ENCODE assay signal across 10 cellular contexts in genomic region chr7:41870505-41871138, GRCh38.
DNase-seq lines count a peak whose midpoint lies in the region; ATAC-seq, FAIRE-seq and TF ChIP-seq lines count a peak whose summit lies in the region.
"Had no signal": no experiment of that assay in that cellular context is flagged by ENCODE, and none has a peak within 500 bp of the region (broad histone marks: within the 10 kb centered on the region; RNA-seq: fewer than 3 reads in every experiment).

No MANE protein-coding gene starts in this region.

- peak; percentile 53 for ATAC-seq in HG03196 (IDR thresholded peaks at IDR 0.05; ENCODE audit: unreplicated experiment)

- no peak for DNase-seq in GM12891 (ENCODE audit: insufficient read length, low spot score)
- peak; percentile 13 for DNase-seq in GM20000 (ENCODE audit: low spot score)
- peak; percentile 44 for DNase-seq in fibroblast of mammary gland (ENCODE audit: low read depth)
- DNase-seq in NCI-H146 treated with DMSO at 0.1 percent for 48 hours (lab: John Stamatoyannopoulos, UW; ENCODE audit: unreplicated experiment) = no peak
- no peak for DNase-seq in occipital lobe (lab: John Stamatoyannopoulos, UW)
- no peak for DNase-seq in LoVo (ENCODE audit: low spot score)
- no peak for DNase-seq in foreskin melanocyte
- DNase-seq: uterus had no signal

- peak; percentile 60 for FAIRE-seq in GM12891 (lab: Jason Lieb, UNC)

- TF ChIP-seq CTCF in GM20000 (IDR thresholded peaks at IDR 0.05; ENCODE audit: extremely low read depth, missing control alignments) (no peak), fibroblast of mammary gland (conservative IDR thresholded peaks at IDR 0.05; ENCODE audit: control insufficient read depth, insufficient read depth, low read depth, low read length) (no peak)

- H3K4me3 ChIP-seq in fibroblast of mammary gland (ENCODE audit: control insufficient read depth, low read depth, low read length) = no peak overlapping the region
- H3K4me3 ChIP-seq: cardiac muscle cell, uterus had no signal

- TF ChIP-seq POLR2A in GM12891 (IDR thresholded peaks at IDR 0.05; ENCODE audit: low read depth, low read length) = no peak

TF ChIP-seq in GM12891, 5 proteins besides CTCF, POLR2A, EP300 and RAD21:
- no peak for TF ChIP-seq SPI1 (IDR thresholded peaks at IDR 0.05; ENCODE audit: low read depth, low read length)
- TF ChIP-seq POLR2AphosphoS5 (IDR thresholded peaks at IDR 0.05; ENCODE audit: low read depth, low read length) = no peak
- no peak for TF ChIP-seq TAF1 (IDR thresholded peaks at IDR 0.05; ENCODE audit: low read depth, low read length)
- TF ChIP-seq POU2F2 (IDR thresholded peaks at IDR 0.05; ENCODE audit: low read depth, low read length) = 0 out of 2 replicates have a peak, but pooled peaks have one; percentile 25
- no peak for TF ChIP-seq PAX5 (IDR thresholded peaks at IDR 0.05; ENCODE audit: insufficient read depth, low read length, severe bottlenecking)

Comparison
In these comparisons a context has a peak if more than half of its experiments do, and no peak if none do; other contexts are left out.
1. DNase-seq: peak in GM20000 (single experiment) and fibroblast of mammary gland (single experiment); none in GM12891 (single experiment), NCI-H146 treated with DMSO at 0.1 percent for 48 hours (single experiment), occipital lobe (single experiment), LoVo (single experiment) and foreskin melanocyte (single experiment).